ENCODE assay signal across 9 cellular contexts in genomic region chr3:143002727-143003126, GRCh38. TPM values are rescaled to one million over a fixed set of nuclear protein-coding genes. Genes with fewer than 3 reads are reported as not detected.
DNase-seq lines count a peak whose midpoint lies in the region; ATAC-seq and TF ChIP-seq lines count a peak whose summit lies in the region.
"Had no signal": no experiment of that assay in that cellular context is flagged by ENCODE, and none has a peak within 500 bp of the region (broad histone marks: within the 10 kb centered on the region; RNA-seq: fewer than 3 reads in every experiment).

No MANE protein-coding gene starts in this region.

- peak overlapping the region; percentile 99 for H3K27ac Mint-ChIP-seq in activated CD4-positive, alpha-beta T cell treated with anti-CD3 and anti-CD28 coated beads, Interleukin-2, amount 10 ng/mL, durations not matched to agents 7 days and 5 days
- H3K27ac Mint-ChIP-seq in activated T-helper 17 cell treated with anti-CD3 and anti-CD28 coated beads, Interleukin-2, amount 50 U/mL, for 72 hours: peak overlapping the region; percentile 96
- H3K27ac Mint-ChIP-seq in immature natural killer cell: peak overlapping the region; percentile 97 to 100 (median 100)

- H3K9me3 Mint-ChIP-seq in activated CD4-positive, alpha-beta T cell treated with anti-CD3 and anti-CD28 coated beads, Interleukin-2, amount 10 ng/mL, durations not matched to agents 7 days and 5 days: no peaks in the 10 kb centered on the region
- no peaks in the 10 kb centered on the region for H3K9me3 Mint-ChIP-seq in activated T-helper 17 cell treated with anti-CD3 and anti-CD28 coated beads, Interleukin-2, amount 50 U/mL, for 72 hours
- H3K9me3 Mint-ChIP-seq in immature natural killer cell: peaks cover 0 to 2% (median 0%) of the 10 kb centered on the region in 6 donors

- H3K36me3 ChIP-seq in thoracic aorta: no peaks in the 10 kb centered on the region

- H3K27me3 ChIP-seq in thoracic aorta (replicated peaks; ENCODE audit: insufficient read depth): no peaks in the 10 kb centered on the region

- POLR2A ChIA-PET in activated CD4-positive, alpha-beta T cell treated with anti-CD3 and anti-CD28 coated beads, Interleukin-2, amount 10 ng/mL, durations not matched to agents 7 days and 5 days (lab: Charles Lee): no interaction called here

- H3K4me1 ChIP-seq in thoracic aorta (ENCODE audit: control insufficient read depth in 1 of 2, low read depth in 2 of 2): peaks cover 23 to 35% of the 10 kb centered on the region in 2 donors

- H3K27me3 Mint-ChIP-seq in activated CD4-positive, alpha-beta T cell treated with anti-CD3 and anti-CD28 coated beads, Interleukin-2, amount 10 ng/mL, durations not matched to agents 7 days and 5 days: peaks cover 4% of the 10 kb centered on the region
- no peaks in the 10 kb centered on the region for H3K27me3 Mint-ChIP-seq in activated T-helper 17 cell treated with anti-CD3 and anti-CD28 coated beads, Interleukin-2, amount 50 U/mL, for 72 hours
- peaks cover 2 to 19% (median 2%) of the 10 kb centered on the region in 3 donors for H3K27me3 Mint-ChIP-seq in immature natural killer cell (ENCODE audit: low read depth in 3 of 3)

- no peak for ATAC-seq in activated T-helper 17 cell treated with anti-CD3 and anti-CD28 coated beads, Interleukin-2, amount 50 U/mL, for 72 hours (replicated peaks)
- ATAC-seq in thoracic aorta (ENCODE audit: insufficient number of reproducible peaks, low FRiP score, low read depth): no peak
- no peak for ATAC-seq in HG03432 (IDR thresholded peaks at IDR 0.05; ENCODE audit: unreplicated experiment)
- ATAC-seq in GM18517 (IDR thresholded peaks at IDR 0.05; ENCODE audit: unreplicated experiment): no peak

- H3K9me3 ChIP-seq in thoracic aorta: no peaks in the 10 kb centered on the region

- peak overlapping the region; percentile 89 for H3K4me3 Mint-ChIP-seq in activated CD4-positive, alpha-beta T cell treated with anti-CD3 and anti-CD28 coated beads, Interleukin-2, amount 10 ng/mL, durations not matched to agents 7 days and 5 days
- H3K4me3 Mint-ChIP-seq in activated T-helper 17 cell treated with anti-CD3 and anti-CD28 coated beads, Interleukin-2, amount 50 U/mL, for 72 hours: peak overlapping the region; percentile 93
- H3K4me3 Mint-ChIP-seq in immature natural killer cell: peak overlapping the region; percentile 97 to 100 (median 99)

- no peak for DNase-seq in activated CD4-positive, alpha-beta T cell treated with anti-CD3 and anti-CD28 coated beads, Interleukin-2, amount 10 ng/mL, durations not matched to agents 7 days and 5 days
- DNase-seq in activated CD4-positive, alpha-beta T cell treated with anti-CD3 and anti-CD28 coated beads for 1 hour: no peak
- DNase-seq in immature natural killer cell (no peak), thoracic aorta (ENCODE audit: low spot score) (no peak), GF-D8 (lab: John Stamatoyannopoulos, UW) (no peak)

- H3K4me3 ChIP-seq in thoracic aorta: peak overlapping the region; percentile 99

- CTCF ChIA-PET in activated CD4-positive, alpha-beta T cell treated with anti-CD3 and anti-CD28 coated beads, Interleukin-2, amount 10 ng/mL, durations not matched to agents 7 days and 5 days (lab: Charles Lee): interaction anchor here (0.6 to 2.4 kb wide), 9 partner anchors 8 to 858 kb away, joined by 3 to 9 read pairs (median 3); no protein-coding TSS in a partner anchor

- H3K4me1 Mint-ChIP-seq in activated CD4-positive, alpha-beta T cell treated with anti-CD3 and anti-CD28 coated beads, Interleukin-2, amount 10 ng/mL, durations not matched to agents 7 days and 5 days: peaks cover 48% of the 10 kb centered on the region
- H3K4me1 Mint-ChIP-seq in activated T-helper 17 cell treated with anti-CD3 and anti-CD28 coated beads, Interleukin-2, amount 50 U/mL, for 72 hours: peaks cover 38% of the 10 kb centered on the region
- peaks cover 55 to 64% of the 10 kb centered on the region in 2 donors for H3K4me1 Mint-ChIP-seq in immature natural killer cell

- H3K36me3 Mint-ChIP-seq in activated CD4-positive, alpha-beta T cell treated with anti-CD3 and anti-CD28 coated beads, Interleukin-2, amount 10 ng/mL, durations not matched to agents 7 days and 5 days (ENCODE audit: low read depth): peaks cover 6% of the 10 kb centered on the region
- peaks cover 33% of the 10 kb centered on the region for H3K36me3 Mint-ChIP-seq in activated T-helper 17 cell treated with anti-CD3 and anti-CD28 coated beads, Interleukin-2, amount 50 U/mL, for 72 hours (ENCODE audit: low read depth)
- H3K36me3 Mint-ChIP-seq in immature natural killer cell: no peaks in the 10 kb centered on the region

- no peak for TF ChIP-seq CTCF in thoracic aorta (IDR thresholded peaks at IDR 0.05)

- no peak overlapping the region for H3K27ac ChIP-seq in thoracic aorta

RNA-seq across cellular contexts. Expression of gene U2SURP, which starts 1.4 kb away (rescaled TPM):
- total RNA-seq in activated CD4-positive, alpha-beta T cell treated with anti-CD3 and anti-CD28 coated beads, Interleukin-2, amount 10 ng/mL, durations not matched to agents 7 days and 5 days: 100 to 1,000 TPM; 111 to 123 TPM
- 100 to 1,000 TPM; 147 to 161 TPM for total RNA-seq in activated T-helper 17 cell treated with anti-CD3 and anti-CD28 coated beads, Interleukin-2, amount 50 U/mL, for 72 hours
- 100 to 1,000 TPM in 1 of 3 donors, 10 to 100 TPM in 2; 82.7 to 120 (median 86.0) TPM for polyA plus RNA-seq in immature natural killer cell
- total RNA-seq in thoracic aorta: 10 to 100 TPM; 53.1 to 91.5 TPM

RNA-seq across cellular contexts. Expression of gene PAQR9, which starts 39.3 kb away (rescaled TPM):
- total RNA-seq in activated CD4-positive, alpha-beta T cell treated with anti-CD3 and anti-CD28 coated beads, Interleukin-2, amount 10 ng/mL, durations not matched to agents 7 days and 5 days: not detected
- total RNA-seq in activated T-helper 17 cell treated with anti-CD3 and anti-CD28 coated beads, Interleukin-2, amount 50 U/mL, for 72 hours: not detected
- not detected for polyA plus RNA-seq in immature natural killer cell
- under 1 TPM in 1 of 2 donors, not detected in 1; 0.21 TPM for total RNA-seq in thoracic aorta
- total RNA-seq: LHCN-M2 had no signal
